Comparison of ENCODE assay signal across 20 cellular contexts in the genomic region with DNA sequence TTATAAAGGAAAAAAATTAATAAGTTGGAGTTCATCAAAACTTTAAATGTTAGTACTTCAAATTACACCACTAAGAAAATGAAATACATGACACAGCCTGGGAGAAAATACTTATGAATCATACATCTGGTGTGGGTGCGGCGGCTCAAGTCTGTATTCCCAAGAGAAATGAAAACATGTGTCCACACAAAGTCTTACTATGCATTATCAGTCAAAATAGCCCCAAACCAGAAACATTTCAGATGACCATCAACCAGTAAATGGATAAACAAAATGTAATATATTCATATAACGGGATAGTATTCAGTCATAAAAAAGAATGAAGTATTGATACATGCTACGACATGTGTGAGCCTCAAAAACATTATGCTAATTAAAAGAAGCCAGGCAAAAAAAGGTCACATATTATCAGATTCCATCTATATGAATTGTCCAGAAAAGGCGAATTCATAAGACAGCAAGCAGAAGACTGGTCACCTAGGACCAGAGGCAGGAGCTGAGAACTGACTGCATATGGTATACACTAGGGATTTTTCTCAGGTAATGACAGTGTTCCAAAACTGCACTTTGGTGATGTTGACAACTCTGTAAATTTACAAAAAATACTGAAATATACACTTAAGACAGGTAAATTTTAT. TPM values are rescaled to one million over a fixed set of nuclear protein-coding genes. Genes with fewer than 3 reads are reported as not detected.
A peak's percentile ranks its signal among the peaks of the same experiment; 100 is the strongest.
DNase-seq lines count a peak whose midpoint lies in the region; ATAC-seq, FAIRE-seq and TF ChIP-seq lines count a peak whose summit lies in the region.
"Had no signal": no experiment of that assay in that cellular context is flagged by ENCODE, and none has a peak within 500 bp of the region (broad histone marks: within the 10 kb centered on the region; RNA-seq: fewer than 3 reads in every experiment).

No MANE protein-coding gene starts in this region.

- TF ChIP-seq CTCF in HFFc6 (IDR thresholded peaks at IDR 0.05) (no peak), fibroblast of villous mesenchyme (IDR thresholded peaks at IDR 0.05; ENCODE audit: insufficient read depth, low read depth, low read length) (no peak), kidney (IDR thresholded peaks at IDR 0.05; ENCODE audit: borderline replicate concordance, extremely low read depth, insufficient read depth) (no peak), WERI-Rb-1 (IDR thresholded peaks at IDR 0.05; ENCODE audit: low read depth, low read length) (no peak)

- peak; percentile 82 for DNase-seq in A172 (ENCODE audit: low spot score)
- DNase-seq in HFFc6 = peak; percentile 55
- DNase-seq in adipocyte (ENCODE audit: low read depth) = peak; percentile 88
- peak; percentile 89 for DNase-seq in fibroblast of villous mesenchyme (ENCODE audit: low read depth)
- no peak for DNase-seq in kidney
- DNase-seq in ureter (ENCODE audit: low spot score) = no peak
- DNase-seq in WERI-Rb-1 = no peak
- DNase-seq: activated naive CD4-positive, alpha-beta T cell treated with anti-CD3 and anti-CD28 coated beads, Interleukin-2, amount 50 U/mL, for 16 hours; DMS79 treated with DMSO at 0.1 percent for 48 hours; GOT3; NCI-H1436 treated with DMSO at 0.1 percent for 48 hours had no signal

- H3K36me3 ChIP-seq in adipocyte (ENCODE audit: control insufficient read depth, insufficient read depth, low read length, severe bottlenecking) = no peaks in the 10 kb centered on the region
- H3K36me3 ChIP-seq in kidney (ENCODE audit: control insufficient read depth in 1 of 2, insufficient read depth in 2 of 2, low read length in 2 of 2) = no peaks in the 10 kb centered on the region
- H3K36me3 ChIP-seq in WERI-Rb-1 = no peaks in the 10 kb centered on the region
- H3K36me3 ChIP-seq: tibial nerve had no signal

- H3K4me1 ChIP-seq in adipocyte (ENCODE audit: control insufficient read depth, insufficient read depth, low read length) (peaks cover 25% of the 10 kb centered on the region), kidney (ENCODE audit: control insufficient read depth in 1 of 2, insufficient read depth in 1 of 2, low read depth in 1 of 2, low read length in 2 of 2) (no peaks in the 10 kb centered on the region)

- H3K27me3 ChIP-seq in adipocyte (replicated peaks; ENCODE audit: control insufficient read depth, insufficient read depth, low read length) = no peaks in the 10 kb centered on the region
- H3K27me3 ChIP-seq in WERI-Rb-1 (ENCODE audit: insufficient read depth, low read depth, severe bottlenecking) = no peaks in the 10 kb centered on the region
- H3K27me3 ChIP-seq: tibial nerve had no signal

- H3K36me3 Mint-ChIP-seq in HFFc6 (ENCODE audit: low read depth) = no peaks in the 10 kb centered on the region

- H3K27me3 Mint-ChIP-seq in HFFc6 (ENCODE audit: insufficient read depth) = no peaks in the 10 kb centered on the region

- peaks cover 47% of the 10 kb centered on the region for H3K4me1 Mint-ChIP-seq in HFFc6 (ENCODE audit: low read depth)

- H3K27ac ChIP-seq in kidney (ENCODE audit: low read depth in 2 of 2, low read length in 2 of 2) = no peak overlapping the region
- no peak overlapping the region for H3K27ac ChIP-seq in WERI-Rb-1
- H3K27ac ChIP-seq: coronary artery had no signal

- intact Hi-C loops in kidney (cut with DNase I) = no loop called here

- peak overlapping the region; percentile 65 for H3K27ac Mint-ChIP-seq in HFFc6

- no peak for FAIRE-seq in kidney (lab: Jason Lieb, UNC)
- FAIRE-seq: TTC549 had no signal

- peaks cover 6% of the 10 kb centered on the region; the same call in 1 of the 2 replicates for H3K9me3 Mint-ChIP-seq in HFFc6

- no peak overlapping the region for H3K4me3 ChIP-seq in adipocyte (ENCODE audit: low read length)
- no peak overlapping the region for H3K4me3 ChIP-seq in fibroblast of villous mesenchyme (ENCODE audit: low read depth, low read length)
- H3K4me3 ChIP-seq in kidney (ENCODE audit: low read length in 2 of 2) = no peak overlapping the region
- no peak overlapping the region for H3K4me3 ChIP-seq in WERI-Rb-1 (ENCODE audit: low read depth, low read length)
- H3K4me3 ChIP-seq: coronary artery, tibial nerve had no signal

- H3K9ac ChIP-seq in adipocyte (ENCODE audit: low read length) (no peak overlapping the region), kidney (ENCODE audit: low read length in 2 of 2) (no peak overlapping the region)

- peak overlapping the region; percentile 44 for H3K4me3 Mint-ChIP-seq in HFFc6
- H3K4me3 Mint-ChIP-seq: neural crest cell had no signal

- no peaks in the 10 kb centered on the region for H3K9me3 ChIP-seq in adipocyte (ENCODE audit: control insufficient read depth, low read length)
- no peaks in the 10 kb centered on the region for H3K9me3 ChIP-seq in kidney (ENCODE audit: control insufficient read depth in 1 of 2, low read length in 2 of 2)
- H3K9me3 ChIP-seq in WERI-Rb-1 (ENCODE audit: severe bottlenecking) = no peaks in the 10 kb centered on the region

- no peak for ATAC-seq in GM21367 (IDR thresholded peaks at IDR 0.05; ENCODE audit: unreplicated experiment)
- ATAC-seq: Right ventricle myocardium inferior had no signal

RNA-seq across cellular contexts. Expression of a gene that starts 5.3 kb away (rescaled TPM):
- 126 and 130 TPM in 2 replicates for total RNA-seq in A172 (2014; rRNA removed; shearing (Covaris generic))
- total RNA-seq in HFFc6 (2021; fragmentation: NEBNext Ultra II Directional; extraction: Animal tissue kit (Norgen Biotek cat#: 25700)) = 10 to 100 TPM; 39.9 to 47.3 (median 42.5) TPM
- total RNA-seq in fibroblast of villous mesenchyme (59.6 and 74.3 TPM in 2 replicates), kidney (23.7 TPM), ureter (17.7 TPM)
- 27.3 TPM for polyA plus RNA-seq in kidney (ENCODE audit: insufficient read depth, low read depth, low replicate concordance)

RNA-seq across cellular contexts. Expression of a gene that starts 27.1 kb away (rescaled TPM):
- total RNA-seq in A172 (2014; rRNA removed; shearing (Covaris generic)) = 0.31 TPM in 1 of 2 replicates, not detected in the other
- total RNA-seq in HFFc6 (2021; fragmentation: NEBNext Ultra II Directional; extraction: Animal tissue kit (Norgen Biotek cat#: 25700)) = not detected
- total RNA-seq in fibroblast of villous mesenchyme (not detected in 2 replicates), kidney (0.91 TPM), ureter (not detected)
- polyA plus RNA-seq in kidney (ENCODE audit: insufficient read depth, low read depth, low replicate concordance) = 0.28 TPM
- total RNA-seq: glomerular endothelial cell, lower leg skin, neural crest cell, Right ventricle myocardium inferior, tibial nerve had no signal
- polyA plus RNA-seq: AG04450 had no signal

RNA-seq across cellular contexts. Expression of a gene that starts 37.2 kb away (rescaled TPM):
- not detected in 2 replicates for total RNA-seq in A172 (2014; rRNA removed; shearing (Covaris generic))
- not detected for total RNA-seq in HFFc6 (2021; fragmentation: NEBNext Ultra II Directional; extraction: Animal tissue kit (Norgen Biotek cat#: 25700))
- total RNA-seq in fibroblast of villous mesenchyme = not detected in 2 replicates
- total RNA-seq in kidney = not detected
- polyA plus RNA-seq in kidney (ENCODE audit: insufficient read depth, low read depth, low replicate concordance) = not detected
- total RNA-seq in ureter = not detected
- total RNA-seq: glomerular endothelial cell, lower leg skin, neural crest cell, Right ventricle myocardium inferior, tibial nerve had no signal
- polyA plus RNA-seq: AG04450 had no signal

RNA-seq across cellular contexts. Expression of a gene that starts 58.6 kb away (rescaled TPM):
- 61.6 and 66.5 TPM in 2 replicates for total RNA-seq in A172 (2014; rRNA removed; shearing (Covaris generic))
- total RNA-seq in HFFc6 (2021; fragmentation: NEBNext Ultra II Directional; extraction: Animal tissue kit (Norgen Biotek cat#: 25700)) = 10 to 100 TPM; 50.0 to 66.0 (median 59.7) TPM
- total RNA-seq in fibroblast of villous mesenchyme (25.4 and 43.2 TPM in 2 replicates), kidney (64.4 TPM), ureter (60.2 TPM)
- 73.0 TPM for polyA plus RNA-seq in kidney (ENCODE audit: insufficient read depth, low read depth, low replicate concordance)

Comparison
In these comparisons a context has a peak if more than half of its experiments do, and no peak if none do; other contexts are left out.
1. DNase-seq: peak in A172 (single experiment), HFFc6 (single experiment), adipocyte (single experiment) and fibroblast of villous mesenchyme (single experiment); none in kidney (single experiment), ureter (single experiment) and WERI-Rb-1 (single experiment).